Comparison of ENCODE assay signal across 1 cellular context in the genomic region with DNA sequence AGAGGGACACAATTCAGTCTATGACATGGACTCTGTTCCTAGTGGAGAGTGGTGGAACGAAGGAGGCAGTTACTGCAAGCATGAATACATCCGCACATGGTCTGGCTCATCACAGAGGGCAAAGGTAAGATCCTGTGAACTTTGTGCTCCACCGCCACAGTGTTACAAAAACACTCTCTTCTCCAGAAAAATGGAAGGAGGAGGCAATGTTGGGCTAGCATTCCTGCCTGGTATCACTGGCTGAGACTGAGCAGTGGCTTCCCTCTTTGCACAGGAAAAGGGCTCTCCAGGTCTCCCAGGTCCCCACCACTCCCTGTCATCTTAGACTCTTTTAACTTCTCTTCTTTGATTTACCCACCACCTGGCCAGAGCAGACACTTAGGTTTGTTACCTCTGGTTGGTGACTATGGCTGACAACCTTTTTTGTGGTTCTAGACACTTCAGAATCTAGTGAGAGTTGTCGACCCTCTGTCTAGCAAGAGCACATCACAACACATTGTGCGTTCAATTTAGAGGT.
TF ChIP-seq lines count a peak whose summit lies in the region.

No MANE protein-coding gene starts in this region.

TF ChIP-seq in WTC11, 78 proteins besides CTCF, POLR2A, EP300 and RAD21 (continued from another document):
- TF ChIP-seq, protein P1, sequence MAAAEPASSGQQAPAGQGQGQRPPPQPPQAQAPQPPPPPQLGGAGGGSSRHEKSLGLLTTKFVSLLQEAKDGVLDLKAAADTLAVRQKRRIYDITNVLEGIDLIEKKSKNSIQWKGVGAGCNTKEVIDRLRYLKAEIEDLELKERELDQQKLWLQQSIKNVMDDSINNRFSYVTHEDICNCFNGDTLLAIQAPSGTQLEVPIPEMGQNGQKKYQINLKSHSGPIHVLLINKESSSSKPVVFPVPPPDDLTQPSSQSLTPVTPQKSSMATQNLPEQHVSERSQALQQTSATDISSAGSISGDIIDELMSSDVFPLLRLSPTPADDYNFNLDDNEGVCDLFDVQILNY (CRISPR knock-in tag; IDR thresholded peaks at IDR 0.05), result no peak
